ENCODE assay signal across 7 cellular contexts in the genomic region with DNA sequence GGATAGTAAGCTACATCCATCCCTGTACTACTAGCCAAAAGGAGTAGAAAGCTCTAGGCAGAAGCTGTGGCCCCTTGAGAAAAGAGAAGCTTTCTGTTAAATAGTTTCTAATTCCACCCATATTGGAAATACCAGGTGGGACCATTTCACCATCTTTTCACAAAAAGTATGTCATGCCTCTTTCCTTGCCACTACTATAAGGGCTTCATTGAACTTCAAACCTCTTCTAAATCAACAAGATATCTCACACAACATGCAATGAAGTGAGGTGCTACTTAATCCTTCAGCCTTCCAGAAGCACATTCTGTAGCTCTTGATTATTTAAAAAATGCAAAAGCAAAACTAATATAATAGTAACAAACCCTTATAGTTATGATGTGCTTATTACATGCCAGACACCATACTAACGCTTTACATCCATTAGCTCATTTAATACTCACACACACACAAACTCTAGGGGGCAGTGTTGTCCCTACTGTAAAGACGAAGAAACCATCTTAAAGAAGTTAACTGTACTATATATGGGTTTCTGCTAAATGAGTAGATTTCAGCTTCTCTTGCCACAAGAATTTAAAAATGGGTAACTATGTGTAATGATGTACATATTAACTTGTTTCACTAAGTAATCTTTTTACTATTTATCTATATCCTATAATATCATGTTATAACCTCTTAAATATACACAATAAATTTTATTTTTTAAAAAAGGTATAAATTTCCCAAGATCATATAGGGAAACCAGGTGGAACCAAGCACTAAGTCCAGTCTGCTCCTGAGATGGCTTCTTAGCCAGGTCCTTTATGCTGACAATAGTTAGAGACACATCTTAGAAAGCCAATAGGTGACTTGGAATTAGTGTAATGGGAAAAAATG.
DNase-seq lines count a peak whose midpoint lies in the region; ATAC-seq and TF ChIP-seq lines count a peak whose summit lies in the region.

No MANE protein-coding gene starts in this region.

- H3K4me1 Mint-ChIP-seq in activated naive CD8-positive, alpha-beta T cell treated with anti-CD3 and anti-CD28 coated beads, Interleukin-2, amount 10 ng/mL, durations not matched to agents 7 days and 5 days, result no peaks in the 10 kb centered on the region

- POLR2A ChIA-PET in activated naive CD8-positive, alpha-beta T cell treated with anti-CD3 and anti-CD28 coated beads, Interleukin-2, amount 10 ng/mL, durations not matched to agents 7 days and 5 days (lab: Charles Lee), result interaction anchor here (1.9 kb wide), 1 partner anchor 125 kb away, joined by 6 read pairs; the partner anchor contains the start of gene RPS29

- peak; percentile 70 for TF ChIP-seq CTCF in GM10266 (IDR thresholded peaks at IDR 0.05; ENCODE audit: control insufficient read depth, insufficient read depth, low read depth, missing control alignments)

- no peak overlapping the region for H3K4me3 Mint-ChIP-seq in activated naive CD8-positive, alpha-beta T cell treated with anti-CD3 and anti-CD28 coated beads, Interleukin-2, amount 10 ng/mL, durations not matched to agents 7 days and 5 days

- peaks cover 17% of the 10 kb centered on the region for H3K27me3 Mint-ChIP-seq in activated naive CD8-positive, alpha-beta T cell treated with anti-CD3 and anti-CD28 coated beads, Interleukin-2, amount 10 ng/mL, durations not matched to agents 7 days and 5 days

- DNase-seq in GM10266 (ENCODE audit: extremely low spot score) (peak; percentile 20), KG1 (lab: John Stamatoyannopoulos, UW) (peak; percentile 69), RPMI8226 (peak; percentile 73), hepatic stellate cell (ENCODE audit: low spot score) (peak; percentile 15)
- no peak for DNase-seq in activated naive CD8-positive, alpha-beta T cell treated with anti-CD3 and anti-CD28 coated beads, Interleukin-2, amount 10 ng/mL, durations not matched to agents 7 days and 5 days
- peak; percentile 5 to 27 for DNase-seq in stimulated activated CD4-positive, alpha-beta T cell treated with anti-CD3 and anti-CD28 coated beads, Interleukin-1b, Interleukin-23, amount 100 ng/mL, for 1 hour (ENCODE audit: low read depth in 2 of 2)

- H3K9me3 Mint-ChIP-seq in activated naive CD8-positive, alpha-beta T cell treated with anti-CD3 and anti-CD28 coated beads, Interleukin-2, amount 10 ng/mL, durations not matched to agents 7 days and 5 days, result no peaks in the 10 kb centered on the region

- H3K36me3 Mint-ChIP-seq in activated naive CD8-positive, alpha-beta T cell treated with anti-CD3 and anti-CD28 coated beads, Interleukin-2, amount 10 ng/mL, durations not matched to agents 7 days and 5 days, result no peaks in the 10 kb centered on the region

- ATAC-seq in GM21737 (IDR thresholded peaks at IDR 0.05; ENCODE audit: unreplicated experiment), result peak; percentile 83
- ATAC-seq in activated naive CD8-positive, alpha-beta T cell treated with anti-CD3 and anti-CD28 coated beads, Interleukin-2, amount 10 ng/mL, durations not matched to agents 7 days and 5 days (ENCODE audit: low read depth), result peak; percentile 86

- no peak overlapping the region for H3K27ac Mint-ChIP-seq in activated naive CD8-positive, alpha-beta T cell treated with anti-CD3 and anti-CD28 coated beads, Interleukin-2, amount 10 ng/mL, durations not matched to agents 7 days and 5 days
